In the genomic region with DNA sequence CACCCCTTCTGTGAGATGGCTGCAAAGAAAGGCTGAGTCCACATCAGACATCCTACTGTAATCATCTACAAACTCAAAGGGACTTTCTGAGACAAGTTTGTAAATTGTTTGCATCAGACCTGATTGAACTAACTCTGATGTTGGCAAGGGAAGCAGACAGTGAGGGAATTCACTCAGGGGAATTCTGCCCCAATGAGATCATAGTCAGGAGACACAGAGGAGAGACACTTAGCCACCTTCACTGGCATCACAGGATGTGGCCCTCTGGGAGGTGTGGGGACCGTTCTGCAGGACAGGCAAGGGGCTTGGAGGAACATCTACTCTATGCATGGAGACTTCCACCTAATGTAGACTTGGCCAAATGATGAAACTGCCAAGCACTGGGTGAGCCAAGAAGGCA, we compare ENCODE assay signal across 12 cellular contexts.
DNase-seq lines count a peak whose midpoint lies in the region; ATAC-seq, FAIRE-seq and TF ChIP-seq lines count a peak whose summit lies in the region.
"Had no signal": no experiment of that assay in that cellular context is flagged by ENCODE, and none has a peak within 500 bp of the region (broad histone marks: within the 10 kb centered on the region; RNA-seq: fewer than 3 reads in every experiment).

No MANE protein-coding gene starts in this region.

- TF ChIP-seq CTCF in natural killer cell (IDR thresholded peaks at IDR 0.05) (no peak), GM10266 (IDR thresholded peaks at IDR 0.05; ENCODE audit: control insufficient read depth, insufficient read depth, low read depth, missing control alignments) (no peak)

- peak; percentile 25 for DNase-seq in natural killer cell treated with Interleukin-12 subunit alpha and Interleukin-12 subunit beta and Interleukin-15 and Interleukin-18, amount 100 ng/mL, for 72 hours (ENCODE audit: low spot score)
- DNase-seq in natural killer cell (no peak), fibroblast of gingiva (ENCODE audit: low read depth) (peak; percentile 33), urothelium cell line (ENCODE audit: low spot score) (peak; percentile 48), GM10266 (ENCODE audit: extremely low spot score) (no peak)
- DNase-seq in central memory CD4-positive, alpha-beta T cell: no peak
- DNase-seq: NCI-H187, trophoblast cell had no signal

- H3K36me3 Mint-ChIP-seq in natural killer cell treated with Interleukin-12 subunit alpha and Interleukin-12 subunit beta and Interleukin-15 and Interleukin-18, amount 100 ng/mL, for 72 hours: no peaks in the 10 kb centered on the region
- no peaks in the 10 kb centered on the region for H3K36me3 Mint-ChIP-seq in natural killer cell
- H3K36me3 Mint-ChIP-seq: activated naive CD4-positive, alpha-beta T cell treated with anti-CD3 and anti-CD28 coated beads, Interleukin-2, amount 50 U/mL, for 72 hours had no signal

- peak; percentile 37 for FAIRE-seq in urothelium cell line (lab: Jason Lieb, UNC)

- no peaks in the 10 kb centered on the region for H3K4me1 Mint-ChIP-seq in natural killer cell treated with Interleukin-12 subunit alpha and Interleukin-12 subunit beta and Interleukin-15 and Interleukin-18, amount 100 ng/mL, for 72 hours (ENCODE audit: low read depth in 2 of 2)
- peaks cover 0 to 5% of the 10 kb centered on the region in 2 donors for H3K4me1 Mint-ChIP-seq in natural killer cell

- H3K27me3 Mint-ChIP-seq in natural killer cell treated with Interleukin-12 subunit alpha and Interleukin-12 subunit beta and Interleukin-15 and Interleukin-18, amount 100 ng/mL, for 72 hours: peaks cover 2 to 5% of the 10 kb centered on the region in 2 donors
- H3K27me3 Mint-ChIP-seq in natural killer cell (ENCODE audit: low read depth in 2 of 2): peaks cover 0 to 2% of the 10 kb centered on the region in 2 donors

- no peak overlapping the region for H3K4me3 Mint-ChIP-seq in natural killer cell treated with Interleukin-12 subunit alpha and Interleukin-12 subunit beta and Interleukin-15 and Interleukin-18, amount 100 ng/mL, for 72 hours
- H3K4me3 Mint-ChIP-seq in natural killer cell: no peak overlapping the region

- intact Hi-C loops in natural killer cell (cut with micrococcal nuclease): no loop called here

- no peaks in the 10 kb centered on the region for H3K9me3 Mint-ChIP-seq in natural killer cell treated with Interleukin-12 subunit alpha and Interleukin-12 subunit beta and Interleukin-15 and Interleukin-18, amount 100 ng/mL, for 72 hours
- no peaks in the 10 kb centered on the region for H3K9me3 Mint-ChIP-seq in natural killer cell
- H3K9me3 Mint-ChIP-seq: activated naive CD4-positive, alpha-beta T cell treated with anti-CD3 and anti-CD28 coated beads, Interleukin-2, amount 50 U/mL, for 72 hours had no signal

- no peak for ATAC-seq in natural killer cell treated with Interleukin-12 subunit alpha and Interleukin-12 subunit beta and Interleukin-15 and Interleukin-18, amount 100 ng/mL, for 72 hours
- ATAC-seq in natural killer cell: no peak
- ATAC-seq in HG02884 (IDR thresholded peaks at IDR 0.05; ENCODE audit: unreplicated experiment): peak; percentile 55
- no peak for ATAC-seq in GM21576 (IDR thresholded peaks at IDR 0.05; ENCODE audit: unreplicated experiment)
- ATAC-seq: activated naive CD4-positive, alpha-beta T cell treated with anti-CD3 and anti-CD28 coated beads, Interleukin-2, amount 50 U/mL, for 72 hours; HCT116 had no signal

- H3K27ac Mint-ChIP-seq in natural killer cell treated with Interleukin-12 subunit alpha and Interleukin-12 subunit beta and Interleukin-15 and Interleukin-18, amount 100 ng/mL, for 72 hours: no peak overlapping the region
- no peak overlapping the region for H3K27ac Mint-ChIP-seq in natural killer cell
- H3K27ac Mint-ChIP-seq: activated naive CD4-positive, alpha-beta T cell treated with anti-CD3 and anti-CD28 coated beads, Interleukin-2, amount 50 U/mL, for 72 hours had no signal

Comparison
In these comparisons a context has a peak if more than half of its experiments do, and no peak if none do; other contexts are left out.
1. DNase-seq: peak in natural killer cell treated with Interleukin-12 subunit alpha and Interleukin-12 subunit beta and Interleukin-15 and Interleukin-18, amount 100 ng/mL, for 72 hours (single experiment), fibroblast of gingiva (single experiment) and urothelium cell line (single experiment); none in natural killer cell (single experiment), GM10266 (single experiment) and central memory CD4-positive, alpha-beta T cell (single experiment).